Comparison of ENCODE assay signal across 2 cellular contexts in the genomic region with DNA sequence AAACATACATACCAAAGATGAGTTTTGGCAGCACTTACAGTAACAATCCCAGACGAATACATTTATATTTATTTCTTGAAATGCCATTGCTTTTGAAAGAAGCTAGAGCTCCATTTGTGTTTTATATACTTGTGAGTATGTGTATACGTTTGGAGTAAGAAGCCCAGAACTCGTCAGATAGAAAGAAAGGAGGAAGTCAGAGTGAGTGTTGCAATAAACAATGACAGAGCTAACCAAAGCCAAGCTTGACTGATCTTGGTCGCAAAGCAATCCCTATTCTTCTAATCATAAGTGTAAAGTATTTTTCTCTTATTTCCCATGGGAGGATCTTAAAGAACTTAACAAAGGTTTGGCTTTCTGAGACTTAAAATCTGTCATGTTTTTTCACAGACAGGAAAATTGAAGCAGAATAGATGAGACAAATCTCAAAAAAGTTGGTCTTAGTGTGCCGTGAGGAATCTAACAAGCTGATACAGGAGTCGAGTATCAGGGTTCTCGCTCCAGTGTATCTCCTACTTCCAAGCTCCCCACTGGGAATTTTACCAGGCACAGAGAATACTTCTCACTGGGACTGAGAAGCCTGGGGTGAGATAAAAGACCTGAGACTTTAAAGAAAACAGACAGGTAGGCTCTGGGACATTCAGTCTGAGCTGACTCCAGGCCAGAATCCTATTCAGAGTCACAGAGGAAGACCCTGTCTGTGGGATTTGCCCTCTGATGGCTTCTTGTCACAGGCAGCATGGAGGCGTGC.
TF ChIP-seq lines count a peak whose summit lies in the region.

No MANE protein-coding gene starts in this region.

TF ChIP-seq in GM23338, 12 proteins besides CTCF, POLR2A, EP300 and RAD21:
- no peak for TF ChIP-seq EZH2 (IDR thresholded peaks at IDR 0.05; ENCODE audit: low read depth, unreplicated experiment)
- TF ChIP-seq POLR2AphosphoS5 (IDR thresholded peaks at IDR 0.05; ENCODE audit: low read depth), result no peak
- TF ChIP-seq JUNB (IDR thresholded peaks at IDR 0.05; ENCODE audit: unreplicated experiment), result no peak
- no peak for TF ChIP-seq ZNF331 (CRISPR knock-in tag; IDR thresholded peaks at IDR 0.05; ENCODE audit: low read depth)
- TF ChIP-seq STAT1 (IDR thresholded peaks at IDR 0.05; ENCODE audit: unreplicated experiment), result no peak

TF ChIP-seq in H1, 55 proteins besides CTCF, POLR2A, EP300 and RAD21:
- TF ChIP-seq TBP (IDR thresholded peaks at IDR 0.05; ENCODE audit: low read depth, low read length) (no peak), SRF (IDR thresholded peaks at IDR 0.05; ENCODE audit: low read depth, low read length) (no peak), PHF8 (conservative IDR thresholded peaks at IDR 0.05; ENCODE audit: low read depth, low read length) (no peak), MAFK (IDR thresholded peaks at IDR 0.05; ENCODE audit: low read depth, low read length) (no peak), JUND (IDR thresholded peaks at IDR 0.05; ENCODE audit: low read length) (no peak), BCL11A (IDR thresholded peaks at IDR 0.05; ENCODE audit: low read depth in 2 of 2, low read length in 2 of 2) (no peak), JUN (IDR thresholded peaks at IDR 0.05; ENCODE audit: low read depth, low read length) (no peak), ZNF274 (IDR thresholded peaks at IDR 0.05; ENCODE audit: borderline replicate concordance, extremely low read depth, low read length) (no peak), SUZ12 (IDR thresholded peaks at IDR 0.05; ENCODE audit: low read length) (no peak)
- TF ChIP-seq, protein P1, sequence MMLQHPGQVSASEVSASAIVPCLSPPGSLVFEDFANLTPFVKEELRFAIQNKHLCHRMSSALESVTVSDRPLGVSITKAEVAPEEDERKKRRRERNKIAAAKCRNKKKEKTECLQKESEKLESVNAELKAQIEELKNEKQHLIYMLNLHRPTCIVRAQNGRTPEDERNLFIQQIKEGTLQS (IDR thresholded peaks at IDR 0.05; ENCODE audit: insufficient read depth, low read depth, low read length), result no peak
